31 cellular contexts compared by ENCODE assay signal in the genomic region with DNA sequence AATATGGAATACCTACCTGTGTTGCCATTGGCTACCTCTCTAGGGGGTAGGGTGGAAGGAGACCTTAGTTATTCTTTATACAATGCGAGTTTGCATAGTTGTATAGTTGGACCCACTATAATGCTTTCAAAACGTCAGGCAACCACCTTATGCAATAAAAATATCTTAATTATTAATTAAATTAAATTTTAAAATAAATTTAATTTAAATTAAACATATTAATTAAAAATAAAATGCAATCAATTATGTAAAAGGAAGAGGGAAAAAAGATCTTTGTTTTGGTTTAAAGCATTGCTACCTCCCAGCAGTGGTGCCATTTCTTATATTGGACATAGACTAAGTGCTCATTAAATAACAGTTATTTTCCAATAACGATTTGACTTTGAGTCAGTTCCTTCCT. TPM values are rescaled to one million over a fixed set of nuclear protein-coding genes. Genes with fewer than 3 reads are reported as not detected.
"Had no signal": no experiment of that assay in that cellular context is flagged by ENCODE, and none has a peak within 500 bp of the region (broad histone marks: within the 10 kb centered on the region; RNA-seq: fewer than 3 reads in every experiment).

No MANE protein-coding gene starts in this region.

- H3K36me3 Mint-ChIP-seq: stimulated activated effector memory CD8-positive, alpha-beta T cell treated with anti-CD3 and anti-CD28 coated beads, Interleukin-12 subunit alpha, Interleukin-12 subunit beta, amount 100 ng/mL, for 72 hours; stimulated activated memory B cell treated with anti-CD40 and anti-IgM and Interleukin-4, amounts not matched to agents 10 μg/mL and 1 μg/mL and 100 μg/mL, for 72 hours; stimulated activated naive B cell treated with anti-CD40 and anti-IgM and Interleukin-4, amounts not matched to agents 10 μg/mL and 1 μg/mL and 100 μg/mL, for 72 hours; type B pancreatic cell had no signal

- H3K9me3 ChIP-seq: stomach, suprapubic skin, testis, thoracic aorta, thyroid gland, tibial artery, tibial nerve, transverse colon, upper lobe of left lung, upper lobe of right lung, uterus, vagina had no signal

- H3K36me3 ChIP-seq: stomach, suprapubic skin, thoracic aorta, thyroid gland, tibial artery, tibial nerve, transverse colon, upper lobe of left lung, upper lobe of right lung, uterus, vagina had no signal

- H3K27me3 Mint-ChIP-seq: stimulated activated naive CD8-positive, alpha-beta T cell treated with anti-CD3 and anti-CD28 coated beads, Interleukin-15, amount 100 ng/mL, for 72 hours; stimulated activated naive CD8-positive, alpha-beta T cell treated with anti-CD3 and anti-CD28 coated beads, Interleukin-15, Interleukin-2, amounts not matched to agents 100 ng/mL and 50 ng/mL, for 24 hours had no signal

- H3K4me3 Mint-ChIP-seq: stimulated activated effector memory CD8-positive, alpha-beta T cell treated with anti-CD3 and anti-CD28 coated beads, Interleukin-12 subunit alpha, Interleukin-12 subunit beta, amount 100 ng/mL, for 72 hours; stimulated activated memory B cell treated with anti-CD40 and anti-IgM and Interleukin-4, amounts not matched to agents 10 μg/mL and 1 μg/mL and 100 μg/mL, for 72 hours; stimulated activated naive B cell treated with anti-CD40 and anti-IgM and Interleukin-4, amounts not matched to agents 10 μg/mL and 1 μg/mL and 100 μg/mL, for 72 hours; stimulated activated naive CD8-positive, alpha-beta T cell treated with anti-CD3 and anti-CD28 coated beads, Interleukin-15, amount 100 ng/mL, for 72 hours; stimulated activated naive CD8-positive, alpha-beta T cell treated with anti-CD3 and anti-CD28 coated beads, Interleukin-15, Interleukin-2, amounts not matched to agents 100 ng/mL and 50 ng/mL, for 24 hours; type B pancreatic cell had no signal

- FAIRE-seq: urothelium cell line had no signal

- DNase-seq: stimulated activated CD4-positive, alpha-beta T cell treated with anti-CD3 and anti-CD28 coated beads, Interleukin-2, amount 100 ng/mL, for 48 hours; stimulated activated CD4-positive, alpha-beta T cell treated with anti-CD3 and anti-CD28 coated beads, Interleukin-4, amount 100 ng/mL, for 1 hour; stimulated activated CD4-positive, alpha-beta T cell treated with anti-CD3 and anti-CD28 coated beads, Interleukin-4, amount 100 ng/mL, for 24 hours; stimulated activated CD4-positive, alpha-beta T cell treated with anti-CD3 and anti-CD28 coated beads, Interleukin-4, amount 100 ng/mL, for 4 hours; stimulated activated CD8-positive, alpha-beta memory T cell treated with anti-CD3 and anti-CD28 coated beads, Interleukin-4, amount 100 ng/mL, for 48 hours; stimulated activated naive B cell treated with anti-CD40 and anti-IgM and Interleukin-4, amounts not matched to agents 10 μg/mL and 1 μg/mL and 100 μg/mL, for 72 hours; stimulated activated naive CD4-positive, alpha-beta T cell; stimulated activated naive CD4-positive, alpha-beta T cell treated with Interleukin-2 at 50 U/mL for 16 hours; stimulated activated naive CD8-positive, alpha-beta T cell treated with anti-CD3 and anti-CD28 coated beads, Interleukin-15, amount 100 ng/mL, for 72 hours; stimulated activated naive CD8-positive, alpha-beta T cell treated with anti-CD3 and anti-CD28 coated beads, Interleukin-15, Interleukin-2, amounts not matched to agents 100 U/mL and 50 U/mL, for 24 hours; stomach; substantia nigra; testis; thyroid gland; tibial artery; transverse colon; upper lobe of left lung; upper lobe of right lung; uterus had no signal

- H3K27ac ChIP-seq: stomach, suprapubic skin, testis, thoracic aorta, thyroid gland, tibial artery, tibial nerve, upper lobe of left lung, upper lobe of right lung, uterus, vagina had no signal

- H3K27ac Mint-ChIP-seq: stimulated activated effector memory CD8-positive, alpha-beta T cell treated with anti-CD3 and anti-CD28 coated beads, Interleukin-12 subunit alpha, Interleukin-12 subunit beta, amount 100 ng/mL, for 72 hours; stimulated activated memory B cell treated with anti-CD40 and anti-IgM and Interleukin-4, amounts not matched to agents 10 μg/mL and 1 μg/mL and 100 μg/mL, for 72 hours; stimulated activated naive B cell treated with anti-CD40 and anti-IgM and Interleukin-4, amounts not matched to agents 10 μg/mL and 1 μg/mL and 100 μg/mL, for 72 hours; stimulated activated naive CD8-positive, alpha-beta T cell treated with anti-CD3 and anti-CD28 coated beads, Interleukin-15, amount 100 ng/mL, for 72 hours; stimulated activated naive CD8-positive, alpha-beta T cell treated with anti-CD3 and anti-CD28 coated beads, Interleukin-15, Interleukin-2, amounts not matched to agents 100 ng/mL and 50 ng/mL, for 24 hours; type B pancreatic cell had no signal

- H3K27me3 ChIP-seq: stomach, testis, thyroid gland, tibial artery, tibial nerve, transverse colon, upper lobe of left lung, upper lobe of right lung, uterus, vagina had no signal

- ATAC-seq: stimulated activated effector memory CD8-positive, alpha-beta T cell treated with anti-CD3 and anti-CD28 coated beads, Interleukin-12 subunit alpha, Interleukin-12 subunit beta, amount 100 ng/mL, for 72 hours; stimulated activated memory B cell treated with anti-CD40 and anti-IgM and Interleukin-4, amounts not matched to agents 10 μg/mL and 1 μg/mL and 100 μg/mL, for 72 hours; stimulated activated naive B cell treated with anti-CD40 and anti-IgM and Interleukin-4, amounts not matched to agents 10 μg/mL and 1 μg/mL and 100 μg/mL, for 72 hours; stimulated activated naive CD8-positive, alpha-beta T cell treated with anti-CD3 and anti-CD28 coated beads, Interleukin-15, amount 100 ng/mL, for 72 hours; stimulated activated naive CD8-positive, alpha-beta T cell treated with anti-CD3 and anti-CD28 coated beads, Interleukin-15, Interleukin-2, amounts not matched to agents 100 U/mL and 50 U/mL, for 24 hours; upper lobe of right lung had no signal

- H3K4me1 ChIP-seq: testis, thyroid gland, upper lobe of right lung, uterus had no signal

- H3K4me3 ChIP-seq: stomach, suprapubic skin, thoracic aorta, thyroid gland, tibial artery, tibial nerve, transverse colon, upper lobe of left lung, upper lobe of right lung, uterus, vagina had no signal

- H3K4me1 Mint-ChIP-seq: stimulated activated memory B cell treated with anti-CD40 and anti-IgM and Interleukin-4, amounts not matched to agents 10 μg/mL and 1 μg/mL and 100 μg/mL, for 72 hours; stimulated activated naive CD8-positive, alpha-beta T cell treated with anti-CD3 and anti-CD28 coated beads, Interleukin-15, amount 100 ng/mL, for 72 hours had no signal

- H3K9me3 Mint-ChIP-seq: stimulated activated effector memory CD8-positive, alpha-beta T cell treated with anti-CD3 and anti-CD28 coated beads, Interleukin-12 subunit alpha, Interleukin-12 subunit beta, amount 100 ng/mL, for 72 hours; stimulated activated memory B cell treated with anti-CD40 and anti-IgM and Interleukin-4, amounts not matched to agents 10 μg/mL and 1 μg/mL and 100 μg/mL, for 72 hours; stimulated activated naive B cell treated with anti-CD40 and anti-IgM and Interleukin-4, amounts not matched to agents 10 μg/mL and 1 μg/mL and 100 μg/mL, for 72 hours; stimulated activated naive CD8-positive, alpha-beta T cell treated with anti-CD3 and anti-CD28 coated beads, Interleukin-15, amount 100 ng/mL, for 72 hours; stimulated activated naive CD8-positive, alpha-beta T cell treated with anti-CD3 and anti-CD28 coated beads, Interleukin-15, Interleukin-2, amounts not matched to agents 100 ng/mL and 50 ng/mL, for 24 hours; type B pancreatic cell had no signal

RNA-seq across cellular contexts. Expression of gene GPA33, which starts 22.3 kb away (rescaled TPM):
- total RNA-seq: temporal lobe, thoracic aorta, thyroid gland, tibial nerve, urinary bladder had no signal

RNA-seq across cellular contexts. Expression of gene STYXL2, which starts 26.0 kb away (rescaled TPM):
- total RNA-seq: thyroid gland, ureter, vagina had no signal
- polyA plus RNA-seq: stomach, urinary bladder had no signal
